Comparison of ENCODE assay signal across 10 cellular contexts in genomic region chr7:73423519-73424485, GRCh38. TPM values are rescaled to one million over a fixed set of nuclear protein-coding genes. Genes with fewer than 3 reads are reported as not detected.
DNase-seq lines count a peak whose midpoint lies in the region; ATAC-seq, FAIRE-seq and TF ChIP-seq lines count a peak whose summit lies in the region.
"Had no signal": no experiment of that assay in that cellular context is flagged by ENCODE, and none has a peak within 500 bp of the region (broad histone marks: within the 10 kb centered on the region; RNA-seq: fewer than 3 reads in every experiment).

No MANE protein-coding gene starts in this region.

- intact Hi-C loops in endothelial cell of umbilical vein (cut with micrococcal nuclease), result no loop called here

- H3K9ac ChIP-seq in endothelial cell of umbilical vein (replicated peaks; ENCODE audit: extremely low read depth, insufficient read depth, low read length) (peak overlapping the region; percentile 9), muscle layer of colon (ENCODE audit: low read length) (no peak overlapping the region)

- POLR2A ChIA-PET in endothelial cell of umbilical vein (lab: Charles Lee), result no interaction called here

- TF ChIP-seq CTCF in endothelial cell of umbilical vein (IDR thresholded peaks at IDR 0.05; ENCODE audit: extremely low read depth in 1 of 2, insufficient read depth in 1 of 2, low read depth in 1 of 2, low read length in 2 of 2), result no peak

- no peaks in the 10 kb centered on the region for H3K9me1 ChIP-seq in endothelial cell of umbilical vein (replicated peaks; ENCODE audit: control insufficient read depth, extremely low read depth, insufficient read depth, low read length)

- no peak overlapping the region for H3K4me3 ChIP-seq in endothelial cell of umbilical vein (replicated peaks in 1 of 3; ENCODE audit: insufficient read depth in 1 of 3, low read depth in 1 of 3, low read length in 3 of 3)
- H3K4me3 ChIP-seq in muscle layer of colon (ENCODE audit: low read depth in 1 of 2, low read length in 2 of 2), result peak overlapping the region in 1 of 2 donors; percentile 43
- peak overlapping the region; percentile 20 for H3K4me3 ChIP-seq in urinary bladder (ENCODE audit: low read depth, low read length)
- H3K4me3 ChIP-seq: SJSA1 had no signal

- H3K27ac ChIP-seq in endothelial cell of umbilical vein (ENCODE audit: insufficient read depth, low read depth, low read length) (no peak overlapping the region), muscle layer of colon (ENCODE audit: low read depth, low read length) (peak overlapping the region; percentile 2), urinary bladder (ENCODE audit: low read depth) (no peak overlapping the region)
- H3K27ac ChIP-seq: 22Rv1, SJSA1 had no signal

- H2AFZ ChIP-seq in endothelial cell of umbilical vein (ENCODE audit: low read depth, low read length), result peak overlapping the region; percentile 72

- ATAC-seq in HG03159 (IDR thresholded peaks at IDR 0.05; ENCODE audit: unreplicated experiment), result no peak

- 24% methylated on average over 52 of the region's 52 CpGs for WGBS in urinary bladder

- peak; percentile 43 for FAIRE-seq in endothelial cell of umbilical vein (lab: Jason Lieb, UNC)

- no peaks in the 10 kb centered on the region for H4K20me1 ChIP-seq in endothelial cell of umbilical vein (replicated peaks; ENCODE audit: control insufficient read depth, extremely low read depth, insufficient read depth, low read length)

- dilution Hi-C loops in endothelial cell of umbilical vein (cut with MboI; ENCODE audit: extremely low pct_ligation_motif_present, low sequenced_read_pairs), result no loop called here

- CTCF ChIA-PET in endothelial cell of umbilical vein (lab: Charles Lee), result interaction anchor here (1.4 kb wide), 2 partner anchors 28 to 81 kb away, joined by 3 to 5 read pairs; no protein-coding TSS in a partner anchor

- H3K36me3 ChIP-seq in endothelial cell of umbilical vein (ENCODE audit: control insufficient read depth in 2 of 2, extremely low read depth in 1 of 2, insufficient read depth in 2 of 2, low read length in 2 of 2), result no peaks in the 10 kb centered on the region
- H3K36me3 ChIP-seq in muscle layer of colon (ENCODE audit: insufficient read depth, low read length), result no peaks in the 10 kb centered on the region
- H3K36me3 ChIP-seq in urinary bladder (ENCODE audit: insufficient read depth), result no peaks in the 10 kb centered on the region
- H3K36me3 ChIP-seq: SJSA1 had no signal

- H3K4me1 ChIP-seq in endothelial cell of umbilical vein (ENCODE audit: control insufficient read depth, extremely low read depth, insufficient read depth, low read length), result no peaks in the 10 kb centered on the region
- H3K4me1 ChIP-seq in muscle layer of colon (ENCODE audit: insufficient read depth, low read length), result no peaks in the 10 kb centered on the region
- no peaks in the 10 kb centered on the region for H3K4me1 ChIP-seq in urinary bladder (ENCODE audit: insufficient read depth)
- H3K4me1 ChIP-seq: SJSA1 had no signal

- TF ChIP-seq POLR2A in endothelial cell of umbilical vein (IDR thresholded peaks at IDR 0.05; ENCODE audit: low read depth, low read length), result no peak

- H3K4me2 ChIP-seq in endothelial cell of umbilical vein (ENCODE audit: insufficient read depth, low read length), result peak overlapping the region; percentile 19

- H3K9me3 ChIP-seq in endothelial cell of umbilical vein (replicated peaks; ENCODE audit: control insufficient read depth, insufficient read depth, low read length) (no peaks in the 10 kb centered on the region), muscle layer of colon (ENCODE audit: low read length) (no peaks in the 10 kb centered on the region)
- H3K9me3 ChIP-seq: SJSA1 had no signal

- no peaks in the 10 kb centered on the region for H3K79me2 ChIP-seq in endothelial cell of umbilical vein (ENCODE audit: control insufficient read depth, insufficient read depth, low read length)

- H3K27me3 ChIP-seq in endothelial cell of umbilical vein (ENCODE audit: control insufficient read depth in 2 of 2, insufficient read depth in 2 of 2, low read length in 2 of 2) (no peaks in the 10 kb centered on the region), muscle layer of colon (ENCODE audit: control insufficient read depth in 1 of 2, insufficient read depth in 2 of 2, low read length in 2 of 2) (peaks cover 0 to 2% of the 10 kb centered on the region in 2 donors)
- H3K27me3 ChIP-seq: SJSA1 had no signal

- BruUV-seq in endothelial cell of umbilical vein (replicated peaks; lab: Mats Ljungman, UMichigan), result no TSS peak

- peak; percentile 61 for DNase-seq in DMS53 (lab: John Stamatoyannopoulos, UW)
- no peak for DNase-seq in DMS53 treated with DMSO at 0.1 percent for 48 hours (lab: John Stamatoyannopoulos, UW; ENCODE audit: unreplicated experiment)
- peak; percentile 40 for DNase-seq in endothelial cell of umbilical vein (ENCODE audit: low read depth, low spot score)
- no peak for DNase-seq in activated naive CD4-positive, alpha-beta T cell treated with anti-CD3 and anti-CD28 coated beads, Interleukin-2, amount 50 U/mL, for 16 hours
- DNase-seq in activated naive CD4-positive, alpha-beta T cell (lab: John Stamatoyannopoulos, UW), result no peak

TF ChIP-seq in endothelial cell of umbilical vein, 7 proteins besides CTCF, POLR2A, EP300 and RAD21:
- TF ChIP-seq FOS (IDR thresholded peaks at IDR 0.05; ENCODE audit: borderline replicate concordance, insufficient read depth, low read length), result no peak
- TF ChIP-seq MAX (IDR thresholded peaks at IDR 0.05; ENCODE audit: insufficient read depth, insufficient read length), result no peak
- TF ChIP-seq JUN (IDR thresholded peaks at IDR 0.05; ENCODE audit: borderline replicate concordance, insufficient read depth, insufficient read length, low read depth), result no peak
- no peak for TF ChIP-seq EZH2 (IDR thresholded peaks at IDR 0.05; ENCODE audit: borderline replicate concordance, low read depth, low read length, severe bottlenecking)

RNA-seq across cellular contexts. Expression of gene FZD9, which starts 9.8 kb away (rescaled TPM):
- total RNA-seq in endothelial cell of umbilical vein (0.75 and 0.90 TPM in 2 replicates), urinary bladder (1.3 TPM)
- polyA plus RNA-seq in endothelial cell of umbilical vein (0.72 and 1.3 TPM in 2 replicates), urinary bladder (0.46 TPM)
- polyA plus RNA-seq in endothelial cell of umbilical vein (2011; cell fraction: cytosol; rRNA removed), result 0.34 and 0.45 TPM in 2 replicates
- polyA plus RNA-seq in endothelial cell of umbilical vein (2011; cell fraction: nucleus; rRNA removed), result 0.21 and 0.22 TPM in 2 replicates
- 0.31 and 0.89 TPM in 2 replicates for polyA plus RNA-seq in endothelial cell of umbilical vein (2012)
- polyA minus RNA-seq in endothelial cell of umbilical vein, result 0.53 and 0.58 TPM in 2 replicates
- 0.41 TPM for polyA minus RNA-seq in endothelial cell of umbilical vein (2011; cell fraction: cytosol; rRNA and poly(A)+ RNA removed)
- polyA minus RNA-seq in endothelial cell of umbilical vein (2011; cell fraction: nucleus; rRNA and poly(A)+ RNA removed), result 0.19 and 0.67 TPM in 2 replicates

Comparison
In these comparisons a context has a peak if more than half of its experiments do, and no peak if none do; other contexts are left out.
1. DNase-seq: peak in DMS53 (single experiment) and endothelial cell of umbilical vein (single experiment); none in DMS53 treated with DMSO at 0.1 percent for 48 hours (single experiment), activated naive CD4-positive, alpha-beta T cell treated with anti-CD3 and anti-CD28 coated beads, Interleukin-2, amount 50 U/mL, for 16 hours (single experiment) and activated naive CD4-positive, alpha-beta T cell (0 of 4).